In the genomic region with DNA sequence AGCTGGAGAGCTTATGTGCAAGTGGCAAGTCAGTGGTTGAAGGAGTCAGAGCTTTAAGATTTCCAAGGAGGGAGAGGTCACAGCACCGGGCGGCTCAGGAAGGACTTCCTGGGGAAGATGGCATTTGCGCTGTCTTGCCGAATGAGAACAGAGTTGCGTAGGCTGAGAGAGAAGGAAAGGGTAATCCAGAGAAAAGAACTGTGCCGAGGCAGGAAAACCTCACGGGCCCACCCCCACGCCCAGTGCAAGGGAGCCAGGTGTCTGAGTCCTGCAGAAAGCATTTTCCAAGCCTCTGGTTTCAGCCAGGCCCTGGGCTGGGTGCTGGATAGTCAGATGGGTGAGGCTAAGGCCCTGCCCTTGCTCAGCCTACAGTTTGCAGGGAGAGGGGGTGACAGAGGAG, we compare ENCODE assay signal across 2 cellular contexts.
TF ChIP-seq lines count a peak whose summit lies in the region.

No MANE protein-coding gene starts in this region.

TF ChIP-seq in IMR-90, 13 proteins besides CTCF, POLR2A, EP300 and RAD21:
- TF ChIP-seq, protein P1, sequence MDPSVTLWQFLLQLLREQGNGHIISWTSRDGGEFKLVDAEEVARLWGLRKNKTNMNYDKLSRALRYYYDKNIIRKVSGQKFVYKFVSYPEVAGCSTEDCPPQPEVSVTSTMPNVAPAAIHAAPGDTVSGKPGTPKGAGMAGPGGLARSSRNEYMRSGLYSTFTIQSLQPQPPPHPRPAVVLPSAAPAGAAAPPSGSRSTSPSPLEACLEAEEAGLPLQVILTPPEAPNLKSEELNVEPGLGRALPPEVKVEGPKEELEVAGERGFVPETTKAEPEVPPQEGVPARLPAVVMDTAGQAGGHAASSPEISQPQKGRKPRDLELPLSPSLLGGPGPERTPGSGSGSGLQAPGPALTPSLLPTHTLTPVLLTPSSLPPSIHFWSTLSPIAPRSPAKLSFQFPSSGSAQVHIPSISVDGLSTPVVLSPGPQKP (IDR thresholded peaks at IDR 0.05; ENCODE audit: borderline replicate concordance, low read depth, low read length): no peak
- TF ChIP-seq BHLHE40 (IDR thresholded peaks at IDR 0.05; ENCODE audit: low read depth, low read length): no peak
- no peak for TF ChIP-seq CEBPB (IDR thresholded peaks at IDR 0.05; ENCODE audit: low read depth, low read length)
- no peak for TF ChIP-seq SMC3 (IDR thresholded peaks at IDR 0.05; ENCODE audit: low read depth, low read length)
- no peak for TF ChIP-seq NFE2L2 (IDR thresholded peaks at IDR 0.05; ENCODE audit: low read depth, low read length)
- no peak for TF ChIP-seq MAFK (IDR thresholded peaks at IDR 0.05; ENCODE audit: low read depth, low read length)
- TF ChIP-seq, protein P2, sequence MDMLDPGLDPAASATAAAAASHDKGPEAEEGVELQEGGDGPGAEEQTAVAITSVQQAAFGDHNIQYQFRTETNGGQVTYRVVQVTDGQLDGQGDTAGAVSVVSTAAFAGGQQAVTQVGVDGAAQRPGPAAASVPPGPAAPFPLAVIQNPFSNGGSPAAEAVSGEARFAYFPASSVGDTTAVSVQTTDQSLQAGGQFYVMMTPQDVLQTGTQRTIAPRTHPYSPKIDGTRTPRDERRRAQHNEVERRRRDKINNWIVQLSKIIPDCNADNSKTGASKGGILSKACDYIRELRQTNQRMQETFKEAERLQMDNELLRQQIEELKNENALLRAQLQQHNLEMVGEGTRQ (IDR thresholded peaks at IDR 0.05; ENCODE audit: low read depth, low read length): no peak
- no peak for TF ChIP-seq MAZ (IDR thresholded peaks at IDR 0.05; ENCODE audit: borderline replicate concordance, low read depth, low read length)
- no peak for TF ChIP-seq RFX5 (IDR thresholded peaks at IDR 0.05; ENCODE audit: low read depth, low read length)
- TF ChIP-seq RCOR1 (IDR thresholded peaks at IDR 0.05; ENCODE audit: insufficient replicate concordance, low read length): no peak
- no peak for TF ChIP-seq FOS (IDR thresholded peaks at IDR 0.05; ENCODE audit: low read depth, low read length)
TF ChIP-seq in IMR-90: peak in this region for 0.

TF ChIP-seq in HepG2, 621 proteins besides CTCF, POLR2A, EP300 and RAD21:
- TF ChIP-seq, protein P3, sequence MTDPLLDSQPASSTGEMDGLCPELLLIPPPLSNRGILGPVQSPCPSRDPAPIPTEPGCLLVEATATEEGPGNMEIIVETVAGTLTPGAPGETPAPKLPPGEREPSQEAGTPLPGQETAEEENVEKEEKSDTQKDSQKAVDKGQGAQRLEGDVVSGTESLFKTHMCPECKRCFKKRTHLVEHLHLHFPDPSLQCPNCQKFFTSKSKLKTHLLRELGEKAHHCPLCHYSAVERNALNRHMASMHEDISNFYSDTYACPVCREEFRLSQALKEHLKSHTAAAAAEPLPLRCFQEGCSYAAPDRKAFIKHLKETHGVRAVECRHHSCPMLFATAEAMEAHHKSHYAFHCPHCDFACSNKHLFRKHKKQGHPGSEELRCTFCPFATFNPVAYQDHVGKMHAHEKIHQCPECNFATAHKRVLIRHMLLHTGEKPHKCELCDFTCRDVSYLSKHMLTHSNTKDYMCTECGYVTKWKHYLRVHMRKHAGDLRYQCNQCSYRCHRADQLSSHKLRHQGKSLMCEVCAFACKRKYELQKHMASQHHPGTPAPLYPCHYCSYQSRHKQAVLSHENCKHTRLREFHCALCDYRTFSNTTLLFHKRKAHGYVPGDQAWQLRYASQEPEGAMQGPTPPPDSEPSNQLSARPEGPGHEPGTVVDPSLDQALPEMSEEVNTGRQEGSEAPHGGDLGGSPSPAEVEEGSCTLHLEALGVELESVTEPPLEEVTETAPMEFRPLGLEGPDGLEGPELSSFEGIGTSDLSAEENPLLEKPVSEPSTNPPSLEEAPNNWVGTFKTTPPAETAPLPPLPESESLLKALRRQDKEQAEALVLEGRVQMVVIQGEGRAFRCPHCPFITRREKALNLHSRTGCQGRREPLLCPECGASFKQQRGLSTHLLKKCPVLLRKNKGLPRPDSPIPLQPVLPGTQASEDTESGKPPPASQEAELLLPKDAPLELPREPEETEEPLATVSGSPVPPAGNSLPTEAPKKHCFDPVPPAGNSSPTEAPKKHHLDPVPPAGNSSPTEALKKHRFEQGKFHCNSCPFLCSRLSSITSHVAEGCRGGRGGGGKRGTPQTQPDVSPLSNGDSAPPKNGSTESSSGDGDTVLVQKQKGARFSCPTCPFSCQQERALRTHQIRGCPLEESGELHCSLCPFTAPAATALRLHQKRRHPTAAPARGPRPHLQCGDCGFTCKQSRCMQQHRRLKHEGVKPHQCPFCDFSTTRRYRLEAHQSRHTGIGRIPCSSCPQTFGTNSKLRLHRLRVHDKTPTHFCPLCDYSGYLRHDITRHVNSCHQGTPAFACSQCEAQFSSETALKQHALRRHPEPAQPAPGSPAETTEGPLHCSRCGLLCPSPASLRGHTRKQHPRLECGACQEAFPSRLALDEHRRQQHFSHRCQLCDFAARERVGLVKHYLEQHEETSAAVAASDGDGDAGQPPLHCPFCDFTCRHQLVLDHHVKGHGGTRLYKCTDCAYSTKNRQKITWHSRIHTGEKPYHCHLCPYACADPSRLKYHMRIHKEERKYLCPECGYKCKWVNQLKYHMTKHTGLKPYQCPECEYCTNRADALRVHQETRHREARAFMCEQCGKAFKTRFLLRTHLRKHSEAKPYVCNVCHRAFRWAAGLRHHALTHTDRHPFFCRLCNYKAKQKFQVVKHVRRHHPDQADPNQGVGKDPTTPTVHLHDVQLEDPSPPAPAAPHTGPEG (CRISPR knock-in tag; IDR thresholded peaks at IDR 0.05): no peak
- TF ChIP-seq HMG20B (CRISPR knock-in tag; conservative IDR thresholded peaks at IDR 0.05): no peak
- no peak for TF ChIP-seq HNF4G (IDR thresholded peaks at IDR 0.05; ENCODE audit: borderline replicate concordance, low read depth, low read length)
- no peak for TF ChIP-seq HNF4G (CRISPR knock-in tag; IDR thresholded peaks at IDR 0.05; ENCODE audit: borderline replicate concordance, low read depth)
- no peak for TF ChIP-seq HNRNPK (IDR thresholded peaks at IDR 0.05; ENCODE audit: low read depth, low read length, poor library complexity, severe bottlenecking)
- TF ChIP-seq FOXJ3 (CRISPR knock-in tag; IDR thresholded peaks at IDR 0.05; ENCODE audit: borderline replicate concordance): no peak
- TF ChIP-seq ZSCAN20 (CRISPR knock-in tag; IDR thresholded peaks at IDR 0.05; ENCODE audit: borderline replicate concordance): no peak
